22 cellular contexts compared by ENCODE assay signal in the genomic region with DNA sequence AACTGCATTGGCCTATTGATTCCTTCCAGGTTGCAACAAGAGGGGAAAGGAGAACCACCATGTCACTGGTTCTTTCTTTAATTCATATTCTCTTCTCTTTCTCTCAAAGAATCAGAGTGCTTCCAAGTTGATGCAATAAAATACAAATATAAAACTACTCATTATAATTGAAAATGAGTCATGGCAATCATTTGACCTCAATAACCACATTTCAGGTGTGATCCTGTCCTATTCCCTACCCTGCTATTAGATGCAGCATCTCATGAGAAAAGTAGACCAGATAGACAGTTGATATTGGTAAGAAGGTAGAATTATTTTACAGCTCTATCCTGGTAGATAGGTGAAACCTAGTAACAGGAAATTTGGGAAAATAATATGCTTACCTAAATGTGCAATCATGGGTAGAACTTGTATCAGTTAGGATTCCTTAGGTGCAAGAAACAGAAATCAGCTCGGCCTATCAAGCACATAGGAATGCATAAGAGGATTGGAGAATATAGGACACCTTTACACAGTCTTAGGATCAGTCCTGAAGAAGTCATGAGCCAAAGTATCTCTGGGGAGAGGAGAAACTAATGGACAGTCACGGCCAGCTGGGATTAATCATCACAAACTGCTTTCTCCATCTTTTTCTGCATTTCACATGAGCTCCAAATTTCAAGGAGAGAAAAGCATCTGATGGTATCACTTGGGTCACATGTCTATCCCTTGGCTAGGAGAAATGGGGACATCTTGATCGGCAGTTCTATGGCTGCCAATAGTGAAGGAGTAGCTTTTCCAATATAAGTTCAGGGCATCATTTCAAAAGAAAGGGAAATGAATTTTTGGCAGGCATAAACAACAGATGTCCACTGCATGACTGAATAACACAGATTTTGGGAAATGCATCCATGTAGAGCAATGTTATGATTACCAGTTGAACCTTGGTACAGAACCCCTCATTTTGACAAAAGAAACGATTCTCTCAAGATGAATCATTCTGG.
"Had no signal": no experiment of that assay in that cellular context is flagged by ENCODE, and none has a peak within 500 bp of the region (broad histone marks: within the 10 kb centered on the region; RNA-seq: fewer than 3 reads in every experiment).

No MANE protein-coding gene starts in this region.

- H3K4me1 Mint-ChIP-seq: activated naive CD8-positive, alpha-beta T cell treated with anti-CD3 and anti-CD28 coated beads for 36 hours; immature natural killer cell had no signal

- H3K4me3 ChIP-seq: body of pancreas, lung, tibial artery, uterus had no signal

- H3K27ac Mint-ChIP-seq: activated CD8-positive, alpha-beta T cell treated with anti-CD3 and anti-CD28 coated beads for 36 hours; activated naive CD8-positive, alpha-beta T cell treated with anti-CD3 and anti-CD28 coated beads for 36 hours; effector memory CD8-positive, alpha-beta T cell; immature natural killer cell; progenitor cell of endocrine pancreas; T-helper 17 cell had no signal

- ATAC-seq: activated CD8-positive, alpha-beta T cell treated with anti-CD3 and anti-CD28 coated beads for 36 hours; body of pancreas; effector memory CD8-positive, alpha-beta T cell; left cardiac atrium; right cardiac atrium; T-helper 17 cell had no signal

- H3K9me3 Mint-ChIP-seq: activated CD8-positive, alpha-beta T cell treated with anti-CD3 and anti-CD28 coated beads for 36 hours; activated naive CD8-positive, alpha-beta T cell treated with anti-CD3 and anti-CD28 coated beads for 36 hours; effector memory CD8-positive, alpha-beta T cell; immature natural killer cell had no signal

- H3K27me3 ChIP-seq: body of pancreas, tibial artery, uterus had no signal

- H3K36me3 Mint-ChIP-seq: activated naive CD8-positive, alpha-beta T cell treated with anti-CD3 and anti-CD28 coated beads for 36 hours; immature natural killer cell had no signal

- H3K4me1 ChIP-seq: body of pancreas, tibial artery, uterus had no signal

- H3K27ac ChIP-seq: body of pancreas, epithelial cell of prostate, tibial artery, uterus had no signal

- H3K4me3 Mint-ChIP-seq: activated CD8-positive, alpha-beta T cell treated with anti-CD3 and anti-CD28 coated beads for 36 hours; activated naive CD8-positive, alpha-beta T cell treated with anti-CD3 and anti-CD28 coated beads for 36 hours; effector memory CD8-positive, alpha-beta T cell; immature natural killer cell; T-helper 17 cell had no signal

- H3K36me3 ChIP-seq: tibial artery, uterus had no signal

- DNase-seq: activated CD4-positive, alpha-beta T cell treated with anti-CD3 and anti-CD28 coated beads for 4 hours; activated CD8-positive, alpha-beta T cell treated with anti-CD3 and anti-CD28 coated beads for 36 hours; activated gamma-delta T cell; activated naive CD8-positive, alpha-beta T cell treated with anti-CD3 and anti-CD28 coated beads for 36 hours; activated T-cell treated with anti-CD3 and anti-CD28 coated beads, Interleukin-2, amount 50 U/mL, for 48 hours; amygdala; body of pancreas; dermis blood vessel endothelial cell; effector memory CD8-positive, alpha-beta T cell; immature natural killer cell; left cardiac atrium; midbrain; right cardiac atrium; small intestine; stimulated activated CD4-positive, alpha-beta T cell treated with anti-CD3 and anti-CD28 coated beads, Interleukin-4, amount 100 ng/mL, for 24 hours; stimulated activated naive CD4-positive, alpha-beta T cell; T-helper 17 cell; tibial artery; uterus had no signal

- H3K27me3 Mint-ChIP-seq: activated naive CD8-positive, alpha-beta T cell treated with anti-CD3 and anti-CD28 coated beads for 36 hours; progenitor cell of endocrine pancreas had no signal

- H3K9me3 ChIP-seq: body of pancreas, tibial artery, uterus had no signal
